Comparison of ENCODE assay signal across 8 cellular contexts in genomic region chr4:1871471-1872021, GRCh38. TPM values are rescaled to one million over a fixed set of nuclear protein-coding genes. Genes with fewer than 3 reads are reported as not detected.
DNase-seq lines count a peak whose midpoint lies in the region; ATAC-seq and TF ChIP-seq lines count a peak whose summit lies in the region.

No MANE protein-coding gene starts in this region.

- no peaks in the 10 kb centered on the region for H3K36me3 ChIP-seq in effector memory CD4-positive, alpha-beta T cell (ENCODE audit: control insufficient read depth, insufficient read depth, low read length)
- peaks cover 0 to 3% (median 0%) of the 10 kb centered on the region in 3 experiments for H3K36me3 ChIP-seq in naive thymus-derived CD4-positive, alpha-beta T cell (ENCODE audit: control insufficient read depth in 2 of 3, insufficient read depth in 3 of 3, low read length in 3 of 3)

- peaks cover 18% of the 10 kb centered on the region for H3K4me1 ChIP-seq in effector memory CD4-positive, alpha-beta T cell (ENCODE audit: control insufficient read depth, insufficient read depth, low read length, poor library complexity, severe bottlenecking)
- H3K4me1 ChIP-seq in naive thymus-derived CD4-positive, alpha-beta T cell (ENCODE audit: control insufficient read depth in 2 of 2, insufficient read depth in 2 of 2, low read length in 2 of 2): peaks cover 15 to 20% of the 10 kb centered on the region in 2 donors

- H3K27ac Mint-ChIP-seq in naive thymus-derived CD4-positive, alpha-beta T cell: no peak overlapping the region
- H3K27ac Mint-ChIP-seq in immature natural killer cell: no peak overlapping the region

- H3K9me3 ChIP-seq in effector memory CD4-positive, alpha-beta T cell (ENCODE audit: control insufficient read depth, low read length): no peaks in the 10 kb centered on the region
- no peaks in the 10 kb centered on the region for H3K9me3 ChIP-seq in naive thymus-derived CD4-positive, alpha-beta T cell (ENCODE audit: control insufficient read depth in 2 of 3, low read length in 3 of 3)

- DNase-seq in GM12865 (ENCODE audit: low read depth): no peak
- DNase-seq in LNCaP clone FGC (ENCODE audit: low read depth): no peak
- DNase-seq in effector memory CD4-positive, alpha-beta T cell: no peak
- DNase-seq in naive thymus-derived CD4-positive, alpha-beta T cell: peak in 1 of 9 donors; percentile 25
- no peak for DNase-seq in NCI-H2107 treated with DMSO at 0.1 percent for 48 hours (lab: John Stamatoyannopoulos, UW; ENCODE audit: unreplicated experiment)
- DNase-seq in NCI-H446 treated with DMSO at 0.1 percent for 48 hours (lab: John Stamatoyannopoulos, UW): no peak
- no peak for DNase-seq in immature natural killer cell

- peak; percentile 2 for ATAC-seq in GM21529 (IDR thresholded peaks at IDR 0.05; ENCODE audit: unreplicated experiment)
- ATAC-seq in naive thymus-derived CD4-positive, alpha-beta T cell: no peak

- H3K27me3 ChIP-seq in effector memory CD4-positive, alpha-beta T cell (replicated peaks; ENCODE audit: control insufficient read depth, insufficient read depth, low read length, poor library complexity, severe bottlenecking): no peaks in the 10 kb centered on the region
- no peaks in the 10 kb centered on the region for H3K27me3 ChIP-seq in naive thymus-derived CD4-positive, alpha-beta T cell (ENCODE audit: control insufficient read depth in 2 of 2, insufficient read depth in 2 of 2, low read length in 2 of 2)

- POLR2A ChIA-PET in naive thymus-derived CD4-positive, alpha-beta T cell (lab: Charles Lee): no interaction called here

- CTCF ChIA-PET in naive thymus-derived CD4-positive, alpha-beta T cell (lab: Charles Lee): no interaction called here

- peaks cover 0 to 5% (median 0%) of the 10 kb centered on the region in 11 donors for H3K9me3 Mint-ChIP-seq in naive thymus-derived CD4-positive, alpha-beta T cell
- no peaks in the 10 kb centered on the region for H3K9me3 Mint-ChIP-seq in immature natural killer cell

- peaks cover 0 to 4% (median 0%) of the 10 kb centered on the region in 5 donors for H3K27me3 Mint-ChIP-seq in naive thymus-derived CD4-positive, alpha-beta T cell
- H3K27me3 Mint-ChIP-seq in immature natural killer cell (ENCODE audit: low read depth in 3 of 3): peaks cover 7 to 20% (median 15%) of the 10 kb centered on the region in 3 donors

- intact Hi-C loops in naive thymus-derived CD4-positive, alpha-beta T cell (cut with micrococcal nuclease): loop anchor here (2.0 to 5.0 kb wide), 10 partner anchors 15 to 597 kb away; partner anchors contain the start of genes TACC3 (in 2 of the 2), TMEM129 (in 2 of the 2), CFAP99 (in 1 of the 2) and FAM53A (in 1 of the 2)

- peak overlapping the region in 2 of 10 donors; percentile 16 to 25 for H3K4me3 Mint-ChIP-seq in naive thymus-derived CD4-positive, alpha-beta T cell
- no peak overlapping the region for H3K4me3 Mint-ChIP-seq in immature natural killer cell

- H3K4me1 Mint-ChIP-seq in naive thymus-derived CD4-positive, alpha-beta T cell: peaks cover 12 to 42% (median 34%) of the 10 kb centered on the region in 7 donors
- peaks cover 18 to 20% of the 10 kb centered on the region in 2 donors for H3K4me1 Mint-ChIP-seq in immature natural killer cell

- peak overlapping the region; percentile 74 for H3K27ac ChIP-seq in effector memory CD4-positive, alpha-beta T cell (ENCODE audit: insufficient read depth, low read length, poor library complexity, severe bottlenecking)
- H3K27ac ChIP-seq in naive thymus-derived CD4-positive, alpha-beta T cell (ENCODE audit: low read depth, low read length): peak overlapping the region; percentile 79

- TF ChIP-seq CTCF in GM12865 (IDR thresholded peaks at IDR 0.05; ENCODE audit: insufficient read depth, low read depth, low read length, missing control alignments) (no peak), LNCaP clone FGC (IDR thresholded peaks at IDR 0.05; ENCODE audit: control insufficient read depth, extremely low read depth, insufficient read depth) (no peak)

- H3K36me3 Mint-ChIP-seq in naive thymus-derived CD4-positive, alpha-beta T cell: peaks cover 0 to 13% (median 0%) of the 10 kb centered on the region in 5 donors
- no peaks in the 10 kb centered on the region for H3K36me3 Mint-ChIP-seq in immature natural killer cell

- peak overlapping the region; percentile 95 for H3K4me3 ChIP-seq in GM12865 (ENCODE audit: low read depth, low read length)
- peak overlapping the region; percentile 84 for H3K4me3 ChIP-seq in LNCaP clone FGC (ENCODE audit: low read depth, low read length)
- H3K4me3 ChIP-seq in effector memory CD4-positive, alpha-beta T cell (ENCODE audit: insufficient read depth, low read depth, low read length, poor library complexity, severe bottlenecking): peak overlapping the region; percentile 68
- no peak overlapping the region for H3K4me3 ChIP-seq in naive thymus-derived CD4-positive, alpha-beta T cell (ENCODE audit: low read length)

RNA-seq across cellular contexts. Expression of gene NSD2, which starts 0.4 kb away (rescaled TPM):
- 100 to 1,000 TPM in 1 of 5 experiments, 10 to 100 TPM in 4; 35.4 to 207 (median 38.5) TPM for total RNA-seq in naive thymus-derived CD4-positive, alpha-beta T cell
- polyA plus RNA-seq in naive thymus-derived CD4-positive, alpha-beta T cell: 1 to 10 TPM; 2.7 to 7.9 TPM
- polyA plus RNA-seq in immature natural killer cell: 1 to 10 TPM; 1.8 to 7.2 (median 4.4) TPM

RNA-seq across cellular contexts. Expression of gene LETM1, which starts 15.6 kb away (rescaled TPM):
- total RNA-seq in naive thymus-derived CD4-positive, alpha-beta T cell: 10 to 100 TPM; 29.5 to 56.4 (median 36.0) TPM
- 10 to 100 TPM in 1 of 2 donors, 1 to 10 TPM in 1; 7.7 to 12.0 TPM for polyA plus RNA-seq in naive thymus-derived CD4-positive, alpha-beta T cell
- polyA plus RNA-seq in immature natural killer cell: 10 to 100 TPM in 2 of 3 donors, 1 to 10 TPM in 1; 8.0 to 17.0 (median 10.6) TPM
